1 cellular context compared by ENCODE assay signal in genomic region chr5:138274189-138274853, GRCh38.
TF ChIP-seq lines count a peak whose summit lies in the region.

Gene GFRA3, minus strand, starts transcription at chr5:138274621. Its CDS starts 197 bp downstream, at chr5:138274424.

TF ChIP-seq in HepG2, 621 proteins besides CTCF, POLR2A, EP300 and RAD21:
- TF ChIP-seq ZNF687 (CRISPR knock-in tag; IDR thresholded peaks at IDR 0.05) (peak; percentile 46; the same call in 1 of the 2 replicates), ARID3A (IDR thresholded peaks at IDR 0.05; ENCODE audit: low read depth, low read length) (no peak), HNF4G (IDR thresholded peaks at IDR 0.05; ENCODE audit: borderline replicate concordance, low read depth, low read length) (no peak), HNF4G (CRISPR knock-in tag; IDR thresholded peaks at IDR 0.05; ENCODE audit: borderline replicate concordance, low read depth) (no peak), ZNF800 (CRISPR knock-in tag; IDR thresholded peaks at IDR 0.05) (peak; percentile 80), ZNF768 (CRISPR knock-in tag; IDR thresholded peaks at IDR 0.05) (peak; percentile 23; the same call in 1 of the 2 replicates), MXI1 (IDR thresholded peaks at IDR 0.05; ENCODE audit: borderline replicate concordance, low read depth, low read length) (no peak), PCBP2 (optimal IDR thresholded peaks at IDR 0.05; ENCODE audit: low read depth, low read length, poor library complexity, severe bottlenecking) (no peak), ZNF713 (CRISPR knock-in tag; IDR thresholded peaks at IDR 0.05) (no peak), ZBTB2 (CRISPR knock-in tag; IDR thresholded peaks at IDR 0.05; ENCODE audit: low read depth) (no peak), NFIB (CRISPR knock-in tag; IDR thresholded peaks at IDR 0.05; ENCODE audit: borderline replicate concordance) (no peak), ZNF614 (CRISPR knock-in tag; IDR thresholded peaks at IDR 0.05; ENCODE audit: borderline replicate concordance) (no peak), REL (CRISPR knock-in tag; conservative IDR thresholded peaks at IDR 0.05) (no peak), YEATS4 (CRISPR knock-in tag; IDR thresholded peaks at IDR 0.05; ENCODE audit: borderline replicate concordance) (no peak), ZNF263 (CRISPR knock-in tag; IDR thresholded peaks at IDR 0.05) (0 out of 2 replicates have a peak, but pooled peaks have one; percentile 18), FIP1L1 (IDR thresholded peaks at IDR 0.05; ENCODE audit: borderline replicate concordance, insufficient read depth, low read depth, low read length) (no peak)
